ENCODE assay signal across 9 cellular contexts in the genomic region with DNA sequence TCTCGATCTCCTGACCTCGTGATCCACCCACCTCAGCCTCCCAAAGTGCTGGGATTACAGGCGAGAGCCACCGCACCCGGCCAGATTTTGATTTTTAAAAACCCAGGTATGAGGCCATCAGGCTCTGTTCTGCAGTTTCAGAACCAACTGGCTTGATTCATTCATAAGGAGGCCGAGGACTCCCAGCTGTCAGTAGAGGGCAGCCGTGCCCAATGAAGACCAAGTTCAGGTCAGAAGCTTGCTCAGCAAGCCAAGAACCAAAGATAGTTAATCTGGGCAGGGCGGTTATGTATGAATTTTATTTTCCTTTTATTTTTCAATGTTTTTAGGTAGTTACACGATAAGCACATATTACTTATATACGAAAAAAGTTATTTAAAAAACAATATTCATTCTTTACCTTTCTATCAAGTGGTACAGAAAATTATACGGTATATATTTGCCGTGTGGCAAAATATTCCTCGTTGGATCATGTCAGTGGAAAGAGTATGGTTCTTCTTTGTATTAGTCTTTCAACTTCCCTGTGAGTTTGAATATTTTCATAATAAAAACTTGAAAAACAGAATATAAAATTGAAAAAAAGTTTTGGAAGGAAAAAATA. TPM values are rescaled to one million over a fixed set of nuclear protein-coding genes. Genes with fewer than 3 reads are reported as not detected.
DNase-seq lines count a peak whose midpoint lies in the region; ATAC-seq and TF ChIP-seq lines count a peak whose summit lies in the region.
"Had no signal": no experiment of that assay in that cellular context is flagged by ENCODE, and none has a peak within 500 bp of the region (broad histone marks: within the 10 kb centered on the region; RNA-seq: fewer than 3 reads in every experiment).

No MANE protein-coding gene starts in this region.

- no peaks in the 10 kb centered on the region for H3K4me1 Mint-ChIP-seq in activated B cell treated with CpG ODN at 0.5 μM for 24 hours

- peak; percentile 45 for DNase-seq in COR-L47 (lab: John Stamatoyannopoulos, UW)
- DNase-seq in NAMALWA (ENCODE audit: low spot score), result peak; percentile 80
- DNase-seq in activated B cell treated with CpG ODN at 0.5 μM for 24 hours, result peak; percentile 58
- peak; percentile 84 for DNase-seq in cerebellar cortex (ENCODE audit: low spot score)
- DNase-seq in left lung, result peak; percentile 70 to 79
- DNase-seq in stimulated activated CD4-positive, alpha-beta T cell treated with anti-CD3 and anti-CD28 coated beads, Interleukin-4, amount 100 ng/mL, for 4 hours, result peak; percentile 66 to 73

- H3K9me3 Mint-ChIP-seq in activated B cell treated with CpG ODN at 0.5 μM for 24 hours, result no peaks in the 10 kb centered on the region
- H3K9me3 Mint-ChIP-seq: dendritic cell treated with granulocyte-macrophage colony-stimulating factor and Interleukin-4, amounts not matched to agents 40 ng/mL and 50 ng/mL, for 4 days had no signal

- H3K27me3 Mint-ChIP-seq in activated B cell treated with CpG ODN at 0.5 μM for 24 hours, result no peaks in the 10 kb centered on the region
- H3K27me3 Mint-ChIP-seq: dendritic cell treated with granulocyte-macrophage colony-stimulating factor and Interleukin-4, amounts not matched to agents 40 ng/mL and 50 ng/mL, for 4 days had no signal

- H3K4me3 ChIP-seq in left lung, result no peak overlapping the region

- H3K9me3 ChIP-seq in left lung, result no peaks in the 10 kb centered on the region

- H3K36me3 ChIP-seq in left lung, result peaks cover 0 to 23% of the 10 kb centered on the region in 2 donors

- TF ChIP-seq CTCF in activated B cell treated with CpG ODN at 0.5 μM for 24 hours (IDR thresholded peaks at IDR 0.05), result peak; percentile 36
- peak; percentile 62 to 73 for TF ChIP-seq CTCF in left lung (IDR thresholded peaks at IDR 0.05)

- CTCF ChIA-PET in activated B cell treated with CpG ODN at 0.5 μM for 24 hours (lab: Charles Lee), result interaction anchor here (0.6 to 2.7 kb wide), 16 partner anchors 11 to 400 kb away, joined by 3 to 22 read pairs (median 5); a partner anchor contains a TSS

- peak overlapping the region; percentile 61 to 81 for H3K27ac ChIP-seq in left lung

- POLR2A ChIA-PET in activated B cell treated with CpG ODN at 0.5 μM for 24 hours (lab: Charles Lee), result interaction anchor here (0.8 to 1.8 kb wide), 3 partner anchors 15 to 76 kb away, joined by 3 to 12 read pairs (median 5); a partner anchor contains a TSS

- H3K4me3 Mint-ChIP-seq in activated B cell treated with CpG ODN at 0.5 μM for 24 hours, result no peak overlapping the region
- H3K4me3 Mint-ChIP-seq: dendritic cell treated with granulocyte-macrophage colony-stimulating factor and Interleukin-4, amounts not matched to agents 40 ng/mL and 50 ng/mL, for 4 days had no signal

- intact Hi-C loops in activated B cell treated with CpG ODN at 0.5 μM for 24 hours (cut with micrococcal nuclease), result loop anchor here (1.0 to 5.0 kb wide), 7 partner anchors 18 to 398 kb away; a partner anchor contains a TSS
- intact Hi-C loops in left lung (cut with DNase I), result loop anchor here in 1 of 2 donors (5.0 kb wide), 1 partner anchor 78 kb away; a partner anchor contains a TSS

- no peaks in the 10 kb centered on the region for H3K27me3 ChIP-seq in left lung

- ATAC-seq in GM19468 (IDR thresholded peaks at IDR 0.05; ENCODE audit: extremely low read depth, unreplicated experiment) (peak; percentile 46), activated B cell treated with CpG ODN at 0.5 μM for 24 hours (ENCODE audit: low read depth) (peak; percentile 89), left lung (peak; percentile 89), GM19455 (IDR thresholded peaks at IDR 0.05; ENCODE audit: unreplicated experiment) (no peak)

- peaks cover 21 to 45% of the 10 kb centered on the region in 2 donors for H3K4me1 ChIP-seq in left lung

- H3K36me3 Mint-ChIP-seq in activated B cell treated with CpG ODN at 0.5 μM for 24 hours (ENCODE audit: low read depth), result peaks cover 15% of the 10 kb centered on the region

- no peak overlapping the region for H3K27ac Mint-ChIP-seq in activated B cell treated with CpG ODN at 0.5 μM for 24 hours
- H3K27ac Mint-ChIP-seq: dendritic cell treated with granulocyte-macrophage colony-stimulating factor and Interleukin-4, amounts not matched to agents 40 ng/mL and 50 ng/mL, for 4 days had no signal

RNA-seq across cellular contexts. Expression of a gene that starts 18.0 kb away (rescaled TPM):
- 66.9 and 74.5 TPM in 2 replicates for total RNA-seq in activated B cell treated with CpG ODN at 0.5 μM for 24 hours
- total RNA-seq in left lung, result 100 to 1,000 TPM; 160 to 263 TPM

RNA-seq across cellular contexts. Expression of a gene that starts 44.7 kb away (rescaled TPM):
- not detected in 2 replicates for total RNA-seq in activated B cell treated with CpG ODN at 0.5 μM for 24 hours
- total RNA-seq in left lung, result not detected
